In the genomic region with DNA sequence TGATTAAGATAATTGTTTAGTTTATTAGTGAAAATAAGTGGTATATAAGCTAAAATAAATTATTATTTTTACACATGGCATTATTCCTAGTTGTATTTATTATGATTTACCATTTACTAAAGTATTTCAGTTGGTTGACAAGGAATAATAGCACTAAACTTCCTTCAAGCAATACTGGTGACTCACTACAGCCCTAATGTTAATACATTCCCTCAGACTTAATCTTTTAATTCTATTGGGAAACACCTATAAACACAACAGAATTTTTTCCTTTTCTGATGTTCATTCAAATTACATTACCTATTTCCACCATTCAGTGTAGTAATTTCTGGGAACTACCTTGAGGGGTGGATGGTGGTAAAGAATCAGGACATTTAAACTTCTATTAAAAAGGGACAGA, we compare ENCODE assay signal across 1 cellular context.
TF ChIP-seq lines count a peak whose summit lies in the region.

No MANE protein-coding gene starts in this region.

TF ChIP-seq in GM23338, 12 proteins besides CTCF, POLR2A, EP300 and RAD21 (continued from another document):
- TF ChIP-seq, protein P1, sequence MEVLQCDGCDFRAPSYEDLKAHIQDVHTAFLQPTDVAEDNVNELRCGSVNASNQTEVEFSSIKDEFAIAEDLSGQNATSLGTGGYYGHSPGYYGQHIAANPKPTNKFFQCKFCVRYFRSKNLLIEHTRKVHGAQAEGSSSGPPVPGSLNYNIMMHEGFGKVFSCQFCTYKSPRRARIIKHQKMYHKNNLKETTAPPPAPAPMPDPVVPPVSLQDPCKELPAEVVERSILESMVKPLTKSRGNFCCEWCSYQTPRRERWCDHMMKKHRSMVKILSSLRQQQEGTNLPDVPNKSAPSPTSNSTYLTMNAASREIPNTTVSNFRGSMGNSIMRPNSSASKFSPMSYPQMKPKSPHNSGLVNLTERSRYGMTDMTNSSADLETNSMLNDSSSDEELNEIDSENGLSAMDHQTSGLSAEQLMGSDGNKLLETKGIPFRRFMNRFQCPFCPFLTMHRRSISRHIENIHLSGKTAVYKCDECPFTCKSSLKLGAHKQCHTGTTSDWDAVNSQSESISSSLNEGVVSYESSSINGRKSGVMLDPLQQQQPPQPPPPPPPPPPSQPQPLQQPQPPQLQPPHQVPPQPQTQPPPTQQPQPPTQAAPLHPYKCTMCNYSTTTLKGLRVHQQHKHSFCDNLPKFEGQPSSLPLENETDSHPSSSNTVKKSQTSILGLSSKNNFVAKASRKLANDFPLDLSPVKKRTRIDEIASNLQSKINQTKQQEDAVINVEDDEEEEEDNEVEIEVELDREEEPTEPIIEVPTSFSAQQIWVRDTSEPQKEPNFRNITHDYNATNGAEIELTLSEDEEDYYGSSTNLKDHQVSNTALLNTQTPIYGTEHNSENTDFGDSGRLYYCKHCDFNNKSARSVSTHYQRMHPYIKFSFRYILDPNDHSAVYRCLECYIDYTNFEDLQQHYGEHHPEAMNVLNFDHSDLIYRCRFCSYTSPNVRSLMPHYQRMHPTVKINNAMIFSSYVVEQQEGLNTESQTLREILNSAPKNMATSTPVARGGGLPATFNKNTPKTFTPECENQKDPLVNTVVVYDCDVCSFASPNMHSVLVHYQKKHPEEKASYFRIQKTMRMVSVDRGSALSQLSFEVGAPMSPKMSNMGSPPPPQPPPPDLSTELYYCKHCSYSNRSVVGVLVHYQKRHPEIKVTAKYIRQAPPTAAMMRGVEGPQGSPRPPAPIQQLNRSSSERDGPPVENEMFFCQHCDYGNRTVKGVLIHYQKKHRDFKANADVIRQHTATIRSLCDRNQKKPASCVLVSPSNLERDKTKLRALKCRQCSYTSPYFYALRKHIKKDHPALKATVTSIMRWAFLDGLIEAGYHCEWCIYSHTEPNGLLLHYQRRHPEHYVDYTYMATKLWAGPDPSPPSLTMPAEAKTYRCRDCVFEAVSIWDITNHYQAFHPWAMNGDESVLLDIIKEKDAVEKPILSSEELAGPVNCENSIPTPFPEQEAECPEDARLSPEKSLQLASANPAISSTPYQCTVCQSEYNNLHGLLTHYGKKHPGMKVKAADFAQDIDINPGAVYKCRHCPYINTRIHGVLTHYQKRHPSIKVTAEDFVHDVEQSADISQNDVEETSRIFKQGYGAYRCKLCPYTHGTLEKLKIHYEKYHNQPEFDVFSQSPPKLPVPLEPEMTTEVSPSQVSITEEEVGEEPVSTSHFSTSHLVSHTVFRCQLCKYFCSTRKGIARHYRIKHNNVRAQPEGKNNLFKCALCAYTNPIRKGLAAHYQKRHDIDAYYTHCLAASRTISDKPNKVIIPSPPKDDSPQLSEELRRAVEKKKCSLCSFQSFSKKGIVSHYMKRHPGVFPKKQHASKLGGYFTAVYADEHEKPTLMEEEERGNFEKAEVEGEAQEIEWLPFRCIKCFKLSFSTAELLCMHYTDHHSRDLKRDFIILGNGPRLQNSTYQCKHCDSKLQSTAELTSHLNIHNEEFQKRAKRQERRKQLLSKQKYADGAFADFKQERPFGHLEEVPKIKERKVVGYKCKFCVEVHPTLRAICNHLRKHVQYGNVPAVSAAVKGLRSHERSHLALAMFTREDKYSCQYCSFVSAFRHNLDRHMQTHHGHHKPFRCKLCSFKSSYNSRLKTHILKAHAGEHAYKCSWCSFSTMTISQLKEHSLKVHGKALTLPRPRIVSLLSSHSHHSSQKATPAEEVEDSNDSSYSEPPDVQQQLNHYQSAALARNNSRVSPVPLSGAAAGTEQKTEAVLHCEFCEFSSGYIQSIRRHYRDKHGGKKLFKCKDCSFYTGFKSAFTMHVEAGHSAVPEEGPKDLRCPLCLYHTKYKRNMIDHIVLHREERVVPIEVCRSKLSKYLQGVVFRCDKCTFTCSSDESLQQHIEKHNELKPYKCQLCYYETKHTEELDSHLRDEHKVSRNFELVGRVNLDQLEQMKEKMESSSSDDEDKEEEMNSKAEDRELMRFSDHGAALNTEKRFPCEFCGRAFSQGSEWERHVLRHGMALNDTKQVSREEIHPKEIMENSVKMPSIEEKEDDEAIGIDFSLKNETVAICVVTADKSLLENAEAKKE (CRISPR knock-in tag; IDR thresholded peaks at IDR 0.05) = no peak
- TF ChIP-seq JUNB (IDR thresholded peaks at IDR 0.05; ENCODE audit: unreplicated experiment) (no peak), POLR2AphosphoS5 (IDR thresholded peaks at IDR 0.05; ENCODE audit: low read depth) (no peak), EZH2phosphoT487 (IDR thresholded peaks at IDR 0.05; ENCODE audit: unreplicated experiment) (no peak)
